In the genomic region with DNA sequence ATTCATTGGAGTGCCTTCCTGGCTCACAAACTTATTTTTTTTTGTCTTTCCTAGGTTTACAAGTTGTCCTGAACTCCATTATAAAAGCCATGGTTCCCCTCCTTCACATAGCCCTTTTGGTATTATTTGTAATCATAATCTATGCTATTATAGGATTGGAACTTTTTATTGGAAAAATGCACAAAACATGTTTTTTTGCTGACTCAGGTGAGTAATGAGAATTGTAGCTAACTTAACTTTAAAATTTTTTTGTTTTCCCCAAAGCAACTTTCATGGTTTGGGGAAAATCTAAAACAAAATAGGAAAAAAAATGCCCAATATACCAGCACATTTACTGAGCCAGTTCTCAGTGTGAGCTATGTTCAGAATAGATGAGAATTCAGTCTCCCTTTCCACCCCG, we compare ENCODE assay signal across 8 cellular contexts.
"Had no signal": no experiment of that assay in that cellular context is flagged by ENCODE, and none has a peak within 500 bp of the region (broad histone marks: within the 10 kb centered on the region; RNA-seq: fewer than 3 reads in every experiment).

No MANE protein-coding gene starts in this region.

- H3K4me1 Mint-ChIP-seq: H9, IgD-negative memory B cell had no signal

- H3K4me3 Mint-ChIP-seq: H9, IgD-negative memory B cell had no signal

- FAIRE-seq: H54 had no signal

- DNase-seq: GM23248, GOT3, H9, HCEC 1CT, KG1 had no signal

- H3K27ac ChIP-seq: GM23248, HL-60 had no signal

- H3K27me3 Mint-ChIP-seq: IgD-negative memory B cell had no signal

- H2AFZ ChIP-seq: GM23248 had no signal

- H3K4me3 ChIP-seq: GM23248 had no signal

- H3K9ac ChIP-seq: GM23248 had no signal
